Comparison of ENCODE assay signal across 25 cellular contexts in the genomic region with DNA sequence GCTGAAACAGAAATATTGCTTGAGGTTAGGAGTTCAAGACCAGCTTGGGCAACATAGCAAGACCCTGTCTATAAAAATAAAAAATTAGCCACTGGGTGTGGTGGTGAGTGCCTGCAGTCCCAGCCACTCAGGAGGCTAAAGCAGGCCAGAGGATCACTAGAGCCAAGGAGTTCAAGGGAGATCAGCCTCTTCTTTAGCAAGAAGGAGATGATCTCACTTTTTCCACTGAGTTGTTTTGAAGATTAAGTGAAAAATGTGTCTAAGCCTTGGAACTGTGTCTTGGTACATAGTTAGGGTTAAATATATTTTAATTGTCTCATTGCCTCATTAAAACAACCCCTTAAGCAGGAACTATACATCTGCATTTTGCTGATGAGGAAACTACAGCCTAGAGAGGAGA.
"Had no signal": no experiment of that assay in that cellular context is flagged by ENCODE, and none has a peak within 500 bp of the region (broad histone marks: within the 10 kb centered on the region; RNA-seq: fewer than 3 reads in every experiment).

No MANE protein-coding gene starts in this region.

- H3K27ac Mint-ChIP-seq: natural killer cell treated with Interleukin-12 subunit alpha and Interleukin-12 subunit beta and Interleukin-15 and Interleukin-18, amount 100 ng/mL, for 72 hours; stimulated activated effector memory CD8-positive, alpha-beta T cell treated with anti-CD3 and anti-CD28 coated beads, Interleukin-12 subunit alpha, Interleukin-12 subunit beta, amount 100 ng/mL, for 72 hours; stimulated activated naive CD8-positive, alpha-beta T cell treated with anti-CD3 and anti-CD28 coated beads, Interleukin-15, Interleukin-2, amounts not matched to agents 100 ng/mL and 50 ng/mL, for 24 hours; type B pancreatic cell had no signal

- H3K27me3 ChIP-seq: left lung, ovary, spleen, tibial nerve, uterus had no signal

- H3K4me3 Mint-ChIP-seq: naive thymus-derived CD4-positive, alpha-beta T cell; natural killer cell treated with Interleukin-12 subunit alpha and Interleukin-12 subunit beta and Interleukin-15 and Interleukin-18, amount 100 ng/mL, for 72 hours; stimulated activated effector memory CD8-positive, alpha-beta T cell treated with anti-CD3 and anti-CD28 coated beads, Interleukin-12 subunit alpha, Interleukin-12 subunit beta, amount 100 ng/mL, for 72 hours; stimulated activated naive CD8-positive, alpha-beta T cell treated with anti-CD3 and anti-CD28 coated beads, Interleukin-15, Interleukin-2, amounts not matched to agents 100 ng/mL and 50 ng/mL, for 24 hours; type B pancreatic cell had no signal

- H3K4me3 ChIP-seq: left lung, lower lobe of right lung, mucosa of descending colon, ovary, prostate gland, skin epidermis, spleen, tibial nerve, uterus had no signal

- H3K9me3 Mint-ChIP-seq: naive thymus-derived CD4-positive, alpha-beta T cell; natural killer cell treated with Interleukin-12 subunit alpha and Interleukin-12 subunit beta and Interleukin-15 and Interleukin-18, amount 100 ng/mL, for 72 hours; stimulated activated effector memory CD8-positive, alpha-beta T cell treated with anti-CD3 and anti-CD28 coated beads, Interleukin-12 subunit alpha, Interleukin-12 subunit beta, amount 100 ng/mL, for 72 hours; type B pancreatic cell had no signal

- H3K4me1 Mint-ChIP-seq: stimulated activated effector memory CD8-positive, alpha-beta T cell treated with anti-CD3 and anti-CD28 coated beads, Interleukin-12 subunit alpha, Interleukin-12 subunit beta, amount 100 ng/mL, for 72 hours had no signal

- H3K27me3 Mint-ChIP-seq: naive thymus-derived CD4-positive, alpha-beta T cell had no signal

- H3K9me3 ChIP-seq: left lung, lower lobe of right lung, mucosa of descending colon, ovary, prostate gland, spleen, tibial nerve, uterus had no signal

- H3K27ac ChIP-seq: left lung, lower lobe of right lung, ovary, prostate gland, skin epidermis, spleen, tibial nerve, uterus had no signal

- H3K36me3 Mint-ChIP-seq: naive thymus-derived CD4-positive, alpha-beta T cell; natural killer cell treated with Interleukin-12 subunit alpha and Interleukin-12 subunit beta and Interleukin-15 and Interleukin-18, amount 100 ng/mL, for 72 hours; stimulated activated effector memory CD8-positive, alpha-beta T cell treated with anti-CD3 and anti-CD28 coated beads, Interleukin-12 subunit alpha, Interleukin-12 subunit beta, amount 100 ng/mL, for 72 hours; type B pancreatic cell had no signal

- H3K4me1 ChIP-seq: left lung, lower lobe of right lung, prostate gland, spleen, tibial nerve, uterus had no signal

- DNase-seq: hippocampal formation; kidney; left colon; left lung; lower lobe of right lung; midbrain; mucosa of descending colon; naive thymus-derived CD4-positive, alpha-beta T cell; ovary; posterior cingulate gyrus; retina; right cardiac atrium; spleen; stimulated activated CD4-positive, alpha-beta T cell treated with anti-CD3 and anti-CD28 coated beads, Interleukin-4, amount 100 ng/mL, for 24 hours; stimulated activated naive CD4-positive, alpha-beta T cell; substantia nigra; uterus had no signal

- H3K36me3 ChIP-seq: left lung, lower lobe of right lung, ovary, prostate gland, spleen, tibial nerve, uterus had no signal

- ATAC-seq: left colon; left lung; lower lobe of right lung; mucosa of descending colon; naive thymus-derived CD4-positive, alpha-beta T cell; natural killer cell treated with Interleukin-12 subunit alpha and Interleukin-12 subunit beta and Interleukin-15 and Interleukin-18, amount 100 ng/mL, for 72 hours; right cardiac atrium; sciatic nerve; stimulated activated effector memory CD8-positive, alpha-beta T cell treated with anti-CD3 and anti-CD28 coated beads, Interleukin-12 subunit alpha, Interleukin-12 subunit beta, amount 100 ng/mL, for 72 hours had no signal
